In genomic region chr19:8569066-8569761, GRCh38 we compare ENCODE assay signal across 8 cellular contexts. TPM values are rescaled to one million over a fixed set of nuclear protein-coding genes. Genes with fewer than 3 reads are reported as not detected.
DNase-seq lines count a peak whose midpoint lies in the region; ATAC-seq, FAIRE-seq and TF ChIP-seq lines count a peak whose summit lies in the region.

No MANE protein-coding gene starts in this region.

- TF ChIP-seq CTCF in kidney epithelial cell (IDR thresholded peaks at IDR 0.05; ENCODE audit: insufficient read depth, low read length, poor library complexity, severe bottlenecking): no peak

- no peaks in the 10 kb centered on the region for H3K27me3 Mint-ChIP-seq in stimulated activated naive CD8-positive, alpha-beta T cell treated with anti-CD3 and anti-CD28 coated beads, Interleukin-15, Interleukin-2, amounts not matched to agents 100 ng/mL and 50 ng/mL, for 24 hours

- H3K9me3 ChIP-seq in SJSA1 (replicated peaks): no peaks in the 10 kb centered on the region

- H3K4me3 Mint-ChIP-seq in stimulated activated naive CD8-positive, alpha-beta T cell treated with anti-CD3 and anti-CD28 coated beads, Interleukin-15, Interleukin-2, amounts not matched to agents 100 ng/mL and 50 ng/mL, for 24 hours: peak overlapping the region; percentile 35

- H3K4me3 ChIP-seq in SJSA1 (no peak overlapping the region), kidney epithelial cell (ENCODE audit: low read depth, low read length) (no peak overlapping the region)

- H3K9me3 Mint-ChIP-seq in activated naive CD4-positive, alpha-beta T cell treated with anti-CD3 and anti-CD28 coated beads, Interleukin-2, amount 50 U/mL, for 72 hours: no peaks in the 10 kb centered on the region
- no peaks in the 10 kb centered on the region for H3K9me3 Mint-ChIP-seq in stimulated activated naive CD8-positive, alpha-beta T cell treated with anti-CD3 and anti-CD28 coated beads, Interleukin-15, Interleukin-2, amounts not matched to agents 100 ng/mL and 50 ng/mL, for 24 hours

- DNase-seq in GM12891 (ENCODE audit: insufficient read length, low spot score): peak; percentile 84
- DNase-seq in SJSA1 (ENCODE audit: low read depth in 1 of 2, low spot score in 2 of 2): peak; percentile 93 to 94
- peak in 1 of 2 donors; percentile 56 for DNase-seq in activated naive CD4-positive, alpha-beta T cell treated with anti-CD3 and anti-CD28 coated beads, Interleukin-2, amount 50 U/mL, for 72 hours (ENCODE audit: low spot score in 2 of 2)
- peak; percentile 80 for DNase-seq in kidney epithelial cell (ENCODE audit: low read depth)
- DNase-seq in NCI-H526 treated with DMSO at 0.1 percent for 48 hours (lab: John Stamatoyannopoulos, UW): no peak
- DNase-seq in HuH-7 (ENCODE audit: low spot score): no peak

- peak overlapping the region; percentile 66 for H3K27ac ChIP-seq in SJSA1

- peaks cover 44% of the 10 kb centered on the region for H3K4me1 ChIP-seq in SJSA1 (replicated peaks)

- no peaks in the 10 kb centered on the region for H3K36me3 ChIP-seq in SJSA1
- H3K36me3 ChIP-seq in kidney epithelial cell (ENCODE audit: control insufficient read depth, insufficient read depth, low read length): no peaks in the 10 kb centered on the region

- TF ChIP-seq POLR2A in GM12891 (IDR thresholded peaks at IDR 0.05; ENCODE audit: low read depth, low read length): no peak

- FAIRE-seq in GM12891 (lab: Jason Lieb, UNC): peak; percentile 95

- H3K27ac Mint-ChIP-seq in activated naive CD4-positive, alpha-beta T cell treated with anti-CD3 and anti-CD28 coated beads, Interleukin-2, amount 50 U/mL, for 72 hours: peak overlapping the region; percentile 58 to 76
- peak overlapping the region; percentile 78 for H3K27ac Mint-ChIP-seq in stimulated activated naive CD8-positive, alpha-beta T cell treated with anti-CD3 and anti-CD28 coated beads, Interleukin-15, Interleukin-2, amounts not matched to agents 100 ng/mL and 50 ng/mL, for 24 hours

- ATAC-seq in HG02981 (IDR thresholded peaks at IDR 0.05; ENCODE audit: unreplicated experiment): peak; percentile 67
- peak; percentile 80 to 94 for ATAC-seq in activated naive CD4-positive, alpha-beta T cell treated with anti-CD3 and anti-CD28 coated beads, Interleukin-2, amount 50 U/mL, for 72 hours

- no peaks in the 10 kb centered on the region for H3K27me3 ChIP-seq in SJSA1 (replicated peaks)
- H3K27me3 ChIP-seq in kidney epithelial cell (ENCODE audit: control insufficient read depth, insufficient read depth, low read length): no peaks in the 10 kb centered on the region

- H3K4me1 Mint-ChIP-seq in stimulated activated naive CD8-positive, alpha-beta T cell treated with anti-CD3 and anti-CD28 coated beads, Interleukin-15, Interleukin-2, amounts not matched to agents 100 ng/mL and 50 ng/mL, for 24 hours (ENCODE audit: low read depth): peaks cover 71% of the 10 kb centered on the region

- no peaks in the 10 kb centered on the region for H3K36me3 Mint-ChIP-seq in activated naive CD4-positive, alpha-beta T cell treated with anti-CD3 and anti-CD28 coated beads, Interleukin-2, amount 50 U/mL, for 72 hours
- H3K36me3 Mint-ChIP-seq in stimulated activated naive CD8-positive, alpha-beta T cell treated with anti-CD3 and anti-CD28 coated beads, Interleukin-15, Interleukin-2, amounts not matched to agents 100 ng/mL and 50 ng/mL, for 24 hours (ENCODE audit: low read depth): no peaks in the 10 kb centered on the region

TF ChIP-seq in GM12891, 5 proteins besides CTCF, POLR2A, EP300 and RAD21:
- TF ChIP-seq POU2F2 (IDR thresholded peaks at IDR 0.05; ENCODE audit: low read depth, low read length) (peak; percentile 51; the same call in 1 of the 2 replicates), TAF1 (IDR thresholded peaks at IDR 0.05; ENCODE audit: low read depth, low read length) (no peak)

RNA-seq across cellular contexts. Expression of gene MYO1F, which starts 8.0 kb away (rescaled TPM):
- polyA plus RNA-seq in GM12891 (2012; ENCODE audit: low read depth, missing spikeins): 7.4 TPM
- total RNA-seq in SJSA1 (2014; rRNA removed; shearing (Covaris generic)): 0.37 and 0.94 TPM in 2 replicates
- total RNA-seq in activated naive CD4-positive, alpha-beta T cell treated with anti-CD3 and anti-CD28 coated beads, Interleukin-2, amount 50 U/mL, for 72 hours: 10 to 100 TPM; 12.4 to 16.2 TPM
- 0.08 and 0.21 TPM in 2 replicates for total RNA-seq in kidney epithelial cell

RNA-seq across cellular contexts. Expression of gene ADAMTS10, which starts 41.3 kb away (rescaled TPM):
- 0.26 TPM for polyA plus RNA-seq in GM12891 (2012; ENCODE audit: low read depth, missing spikeins)
- total RNA-seq in SJSA1 (2014; rRNA removed; shearing (Covaris generic)): 6.0 and 6.3 TPM in 2 replicates
- total RNA-seq in activated naive CD4-positive, alpha-beta T cell treated with anti-CD3 and anti-CD28 coated beads, Interleukin-2, amount 50 U/mL, for 72 hours: 10 to 100 TPM in 1 of 2 donors, 1 to 10 TPM in 1; 5.1 to 11.3 TPM
- total RNA-seq in kidney epithelial cell: 5.0 and 10.1 TPM in 2 replicates

RNA-seq across cellular contexts. Expression of gene ZNF414, which starts 55.2 kb away (rescaled TPM):
- 15.6 TPM for polyA plus RNA-seq in GM12891 (2012; ENCODE audit: low read depth, missing spikeins)
- 0.25 and 5.4 TPM in 2 replicates for total RNA-seq in SJSA1 (2014; rRNA removed; shearing (Covaris generic))
- 10 to 100 TPM; 24.6 to 28.0 TPM for total RNA-seq in activated naive CD4-positive, alpha-beta T cell treated with anti-CD3 and anti-CD28 coated beads, Interleukin-2, amount 50 U/mL, for 72 hours
- 5.2 and 15.0 TPM in 2 replicates for total RNA-seq in kidney epithelial cell

Comparison
In these comparisons a context has a peak if more than half of its experiments do, and no peak if none do; other contexts are left out.
1. DNase-seq: peak in GM12891 (single experiment), SJSA1 (2 of 2) and kidney epithelial cell (single experiment); none in NCI-H526 treated with DMSO at 0.1 percent for 48 hours (single experiment) and HuH-7 (single experiment).